In the genomic region with DNA sequence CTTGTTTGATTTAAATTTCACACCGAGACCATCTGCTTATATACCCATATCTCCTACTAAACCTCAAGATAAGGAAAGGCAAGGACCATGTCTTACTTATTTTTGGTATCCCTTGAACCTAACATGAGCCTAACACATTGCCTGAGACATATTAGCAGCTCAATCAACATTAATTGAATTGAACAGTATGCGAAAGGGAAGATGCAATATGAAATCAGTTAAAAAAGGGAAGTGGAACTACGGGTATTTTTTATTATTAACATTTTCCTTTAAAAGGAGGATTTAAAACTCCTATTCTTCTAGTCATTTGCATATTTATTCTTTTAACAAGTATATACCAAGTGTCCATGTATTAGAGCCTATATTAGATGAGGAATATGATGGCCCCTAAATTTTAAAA, we compare ENCODE assay signal across 10 cellular contexts.
DNase-seq lines count a peak whose midpoint lies in the region; ATAC-seq lines count a peak whose summit lies in the region.
"Had no signal": no experiment of that assay in that cellular context is flagged by ENCODE, and none has a peak within 500 bp of the region (broad histone marks: within the 10 kb centered on the region; RNA-seq: fewer than 3 reads in every experiment).

No MANE protein-coding gene starts in this region.

- no peaks in the 10 kb centered on the region for H3K27me3 Mint-ChIP-seq in activated CD8-positive, alpha-beta T cell treated with anti-CD3 and anti-CD28 coated beads, Interleukin-2, amount 10 ng/mL, durations not matched to agents 7 days and 5 days (ENCODE audit: low read depth)

- POLR2A ChIA-PET in activated CD8-positive, alpha-beta T cell treated with anti-CD3 and anti-CD28 coated beads, Interleukin-2, amount 10 ng/mL, durations not matched to agents 7 days and 5 days (lab: Charles Lee), result interaction anchor here (0.9 to 2.5 kb wide), 2 partner anchors 17 to 72 kb away, joined by 3 to 7 read pairs; no protein-coding TSS in a partner anchor

- H3K27ac Mint-ChIP-seq in activated CD8-positive, alpha-beta T cell treated with anti-CD3 and anti-CD28 coated beads, Interleukin-2, amount 10 ng/mL, durations not matched to agents 7 days and 5 days, result peak overlapping the region; percentile 71

- CTCF ChIA-PET in activated CD8-positive, alpha-beta T cell treated with anti-CD3 and anti-CD28 coated beads, Interleukin-2, amount 10 ng/mL, durations not matched to agents 7 days and 5 days (lab: Charles Lee), result interaction anchor here (0.6 to 4.8 kb wide), 5 partner anchors 9 to 195 kb away, joined by 3 to 49 read pairs (median 3); no protein-coding TSS in a partner anchor

- ATAC-seq in GM18502 (IDR thresholded peaks at IDR 0.05; ENCODE audit: poor library complexity, unreplicated experiment) (peak; percentile 25), GM21447 (IDR thresholded peaks at IDR 0.05; ENCODE audit: unreplicated experiment) (peak; percentile 33), HG03139 (IDR thresholded peaks at IDR 0.05; ENCODE audit: unreplicated experiment) (peak; percentile 21)
- ATAC-seq in activated CD8-positive, alpha-beta T cell treated with anti-CD3 and anti-CD28 coated beads, Interleukin-2, amount 10 ng/mL, durations not matched to agents 7 days and 5 days, result no peak

- DNase-seq in activated CD8-positive, alpha-beta T cell treated with anti-CD3 and anti-CD28 coated beads, Interleukin-2, amount 10 ng/mL, durations not matched to agents 7 days and 5 days, result no peak
- DNase-seq in NCI-H187 treated with DMSO at 0.1 percent for 48 hours (lab: John Stamatoyannopoulos, UW) (no peak), cerebellar cortex (ENCODE audit: low spot score) (no peak), SHP77 (lab: John Stamatoyannopoulos, UW) (no peak), amygdala (lab: John Stamatoyannopoulos, UW) (no peak)
- DNase-seq: effector CD8-positive, alpha-beta T cell; tibial artery had no signal

- peaks cover 36% of the 10 kb centered on the region for H3K36me3 Mint-ChIP-seq in activated CD8-positive, alpha-beta T cell treated with anti-CD3 and anti-CD28 coated beads, Interleukin-2, amount 10 ng/mL, durations not matched to agents 7 days and 5 days (ENCODE audit: low read depth)

- H3K4me3 Mint-ChIP-seq in activated CD8-positive, alpha-beta T cell treated with anti-CD3 and anti-CD28 coated beads, Interleukin-2, amount 10 ng/mL, durations not matched to agents 7 days and 5 days, result peak overlapping the region; percentile 25

- H3K9me3 Mint-ChIP-seq in activated CD8-positive, alpha-beta T cell treated with anti-CD3 and anti-CD28 coated beads, Interleukin-2, amount 10 ng/mL, durations not matched to agents 7 days and 5 days (ENCODE audit: insufficient read depth), result no peaks in the 10 kb centered on the region

- peaks cover 47% of the 10 kb centered on the region for H3K4me1 Mint-ChIP-seq in activated CD8-positive, alpha-beta T cell treated with anti-CD3 and anti-CD28 coated beads, Interleukin-2, amount 10 ng/mL, durations not matched to agents 7 days and 5 days (ENCODE audit: low read depth)
